Comparison of ENCODE assay signal across 14 cellular contexts in genomic region chr7:139075871-139076686, GRCh38. TPM values are rescaled to one million over a fixed set of nuclear protein-coding genes. Genes with fewer than 3 reads are reported as not detected.
DNase-seq lines count a peak whose midpoint lies in the region; ATAC-seq and TF ChIP-seq lines count a peak whose summit lies in the region.
"Had no signal": no experiment of that assay in that cellular context is flagged by ENCODE, and none has a peak within 500 bp of the region (broad histone marks: within the 10 kb centered on the region; RNA-seq: fewer than 3 reads in every experiment).

No MANE protein-coding gene starts in this region.

- H3K36me3 ChIP-seq in upper lobe of left lung: peaks cover 55 to 92% (median 73%) of the 10 kb centered on the region in 4 donors

- WGBS in upper lobe of left lung, 2 donors: 83 to 85% methylated on average over 11 of the region's 11 CpGs

- H3K27me3 ChIP-seq in upper lobe of left lung: no peaks in the 10 kb centered on the region

- CTCF ChIA-PET in activated CD8-positive, alpha-beta T cell treated with anti-CD3 and anti-CD28 coated beads for 36 hours (lab: Charles Lee): interaction anchor here (0.8 to 3.9 kb wide), 26 partner anchors 9 to 189 kb away, joined by 3 to 43 read pairs (median 8); partner anchors contain the start of gene ZC3HAV1L

- no peak for TF ChIP-seq EP300 in upper lobe of left lung (IDR thresholded peaks at IDR 0.05)

- ATAC-seq in stimulated activated naive CD8-positive, alpha-beta T cell treated with anti-CD3 and anti-CD28 coated beads, Interleukin-15, Interleukin-2, amounts not matched to agents 100 U/mL and 50 U/mL, for 24 hours: no peak
- no peak for ATAC-seq in activated CD8-positive, alpha-beta T cell treated with anti-CD3 and anti-CD28 coated beads for 36 hours
- peak; percentile 60 for ATAC-seq in left lobe of liver
- no peak for ATAC-seq in upper lobe of left lung (ENCODE audit: low FRiP score in 2 of 2)

- peaks cover 0 to 12% (median 8%) of the 10 kb centered on the region in 4 donors for H3K4me1 ChIP-seq in upper lobe of left lung

- H3K27me3 Mint-ChIP-seq in stimulated activated naive CD8-positive, alpha-beta T cell treated with anti-CD3 and anti-CD28 coated beads, Interleukin-15, Interleukin-2, amounts not matched to agents 100 ng/mL and 50 ng/mL, for 24 hours: no peaks in the 10 kb centered on the region
- no peaks in the 10 kb centered on the region for H3K27me3 Mint-ChIP-seq in activated CD8-positive, alpha-beta T cell treated with anti-CD3 and anti-CD28 coated beads for 36 hours
- H3K27me3 Mint-ChIP-seq: brain had no signal

- no peak for TF ChIP-seq CTCF in activated CD8-positive, alpha-beta T cell treated with anti-CD3 and anti-CD28 coated beads for 36 hours (IDR thresholded peaks at IDR 0.05)
- no peak for TF ChIP-seq CTCF in upper lobe of left lung (IDR thresholded peaks at IDR 0.05)

- peaks cover 67% of the 10 kb centered on the region for H3K4me1 Mint-ChIP-seq in stimulated activated naive CD8-positive, alpha-beta T cell treated with anti-CD3 and anti-CD28 coated beads, Interleukin-15, Interleukin-2, amounts not matched to agents 100 ng/mL and 50 ng/mL, for 24 hours (ENCODE audit: low read depth)
- peaks cover 72% of the 10 kb centered on the region for H3K4me1 Mint-ChIP-seq in activated CD8-positive, alpha-beta T cell treated with anti-CD3 and anti-CD28 coated beads for 36 hours (ENCODE audit: low read depth)
- H3K4me1 Mint-ChIP-seq: brain had no signal

- no peaks in the 10 kb centered on the region for H3K9me3 ChIP-seq in upper lobe of left lung

- peak overlapping the region; percentile 47 for H3K27ac Mint-ChIP-seq in stimulated activated naive CD8-positive, alpha-beta T cell treated with anti-CD3 and anti-CD28 coated beads, Interleukin-15, Interleukin-2, amounts not matched to agents 100 ng/mL and 50 ng/mL, for 24 hours
- peak overlapping the region; percentile 79 for H3K27ac Mint-ChIP-seq in activated CD8-positive, alpha-beta T cell treated with anti-CD3 and anti-CD28 coated beads for 36 hours

- intact Hi-C loops in activated CD8-positive, alpha-beta T cell treated with anti-CD3 and anti-CD28 coated beads for 36 hours (cut with micrococcal nuclease): loop anchor here (10.0 kb wide), 1 partner anchor 191 kb away; no protein-coding TSS in a partner anchor

- H3K4me3 ChIP-seq in upper lobe of left lung: no peak overlapping the region

- H3K9me3 Mint-ChIP-seq in stimulated activated naive CD8-positive, alpha-beta T cell treated with anti-CD3 and anti-CD28 coated beads, Interleukin-15, Interleukin-2, amounts not matched to agents 100 ng/mL and 50 ng/mL, for 24 hours: no peaks in the 10 kb centered on the region
- H3K9me3 Mint-ChIP-seq in activated CD8-positive, alpha-beta T cell treated with anti-CD3 and anti-CD28 coated beads for 36 hours: no peaks in the 10 kb centered on the region
- H3K9me3 Mint-ChIP-seq: brain had no signal

- POLR2A ChIA-PET in activated CD8-positive, alpha-beta T cell treated with anti-CD3 and anti-CD28 coated beads for 36 hours (lab: Charles Lee): interaction anchor here (1.0 to 3.5 kb wide), 8 partner anchors 8 to 65 kb away, joined by 3 to 15 read pairs (median 4); no protein-coding TSS in a partner anchor

- no peak overlapping the region for H3K4me3 Mint-ChIP-seq in stimulated activated naive CD8-positive, alpha-beta T cell treated with anti-CD3 and anti-CD28 coated beads, Interleukin-15, Interleukin-2, amounts not matched to agents 100 ng/mL and 50 ng/mL, for 24 hours
- H3K4me3 Mint-ChIP-seq in activated CD8-positive, alpha-beta T cell treated with anti-CD3 and anti-CD28 coated beads for 36 hours: no peak overlapping the region
- H3K4me3 Mint-ChIP-seq: brain had no signal

- TF ChIP-seq POLR2A in upper lobe of left lung (IDR thresholded peaks at IDR 0.05): no peak

- H3K27ac ChIP-seq in upper lobe of left lung: no peak overlapping the region
- H3K27ac ChIP-seq: WERI-Rb-1 had no signal

- no peak for DNase-seq in stimulated activated naive CD8-positive, alpha-beta T cell treated with anti-CD3 and anti-CD28 coated beads, Interleukin-15, Interleukin-2, amounts not matched to agents 100 U/mL and 50 U/mL, for 24 hours
- no peak for DNase-seq in activated CD8-positive, alpha-beta T cell treated with anti-CD3 and anti-CD28 coated beads for 36 hours
- DNase-seq in left lobe of liver (ENCODE audit: low spot score): no peak
- no peak for DNase-seq in epidermal melanocyte (ENCODE audit: insufficient read length, low spot score)
- DNase-seq in upper lobe of left lung: no peak
- DNase-seq in NCI-H128 (lab: John Stamatoyannopoulos, UW; ENCODE audit: unreplicated experiment): no peak
- DNase-seq in LoVo (ENCODE audit: low spot score): no peak
- DNase-seq: H7, NCI-H1048, occipital lobe, small intestine, WERI-Rb-1 had no signal

- H3K36me3 Mint-ChIP-seq in stimulated activated naive CD8-positive, alpha-beta T cell treated with anti-CD3 and anti-CD28 coated beads, Interleukin-15, Interleukin-2, amounts not matched to agents 100 ng/mL and 50 ng/mL, for 24 hours (ENCODE audit: low read depth): peaks cover 83% of the 10 kb centered on the region
- H3K36me3 Mint-ChIP-seq in activated CD8-positive, alpha-beta T cell treated with anti-CD3 and anti-CD28 coated beads for 36 hours (ENCODE audit: low read depth): peaks cover 82% of the 10 kb centered on the region

RNA-seq across cellular contexts. Expression of gene ZC3HAV1, which starts 33.4 kb away (rescaled TPM):
- total RNA-seq in activated CD8-positive, alpha-beta T cell treated with anti-CD3 and anti-CD28 coated beads for 36 hours: 100 to 1,000 TPM; 125 to 128 TPM
- total RNA-seq in left lobe of liver (16.8 TPM), upper lobe of left lung (10 to 100 TPM; 30.2 to 47.6 (median 33.5) TPM)

RNA-seq across cellular contexts. Expression of gene ZC3HAV1L, which starts 40.2 kb away (rescaled TPM):
- total RNA-seq in activated CD8-positive, alpha-beta T cell treated with anti-CD3 and anti-CD28 coated beads for 36 hours: 10 to 100 TPM; 19.9 TPM
- total RNA-seq in left lobe of liver: 0.93 TPM
- total RNA-seq in upper lobe of left lung: 10 to 100 TPM in 2 of 6 donors, 1 to 10 TPM in 4; 3.4 to 12.6 (median 8.3) TPM
